Comparison of ENCODE assay signal across 1 cellular context in genomic region chr5:10353241-10354047, GRCh38.
TF ChIP-seq lines count a peak whose summit lies in the region.

Gene MARCHF6, plus strand, starts transcription at chr5:10353695. Its CDS starts 204 bp downstream, at chr5:10353899.

TF ChIP-seq in K562, 482 proteins besides CTCF, POLR2A, EP300 and RAD21 (continued from another document and continues in another):
- TF ChIP-seq MCM2 (IDR thresholded peaks at IDR 0.05; ENCODE audit: low read depth) (no peak), RCOR1 (IDR thresholded peaks at IDR 0.05; ENCODE audit: borderline replicate concordance in 1 of 2, low read depth in 2 of 2, low read length in 2 of 2) (no peak; a peak in 1 of 4 replicates), PHTF2 (CRISPR knock-in tag; IDR thresholded peaks at IDR 0.05) (no peak), POLR2H (tag; IDR thresholded peaks at IDR 0.05; ENCODE audit: low read depth) (peak; percentile 85), FOXP1 (CRISPR knock-in tag; IDR thresholded peaks at IDR 0.05) (peak; percentile 53; the same call in 1 of the 2 replicates), ZBED1 (IDR thresholded peaks at IDR 0.05) (peak; percentile 82; the same call in 1 of the 2 replicates), CEBPZ (IDR thresholded peaks at IDR 0.05; ENCODE audit: borderline replicate concordance, low read depth, low read length) (no peak), POLR2AphosphoS2 (IDR thresholded peaks at IDR 0.05; ENCODE audit: low read length) (peak; percentile 55; the same call in 1 of the 2 replicates), TFAP4 (CRISPR knock-in tag; IDR thresholded peaks at IDR 0.05; ENCODE audit: borderline replicate concordance) (peak; percentile 89), ZNF444 (CRISPR knock-in tag; IDR thresholded peaks at IDR 0.05) (no peak), ILF3 (IDR thresholded peaks at IDR 0.05; ENCODE audit: borderline replicate concordance) (no peak), PBX2 (CRISPR knock-in tag; IDR thresholded peaks at IDR 0.05; ENCODE audit: low read depth) (no peak), PBX2 (tag; conservative IDR thresholded peaks at IDR 0.05; ENCODE audit: low read depth) (no peak), LCOR (CRISPR knock-in tag; IDR thresholded peaks at IDR 0.05) (peak; percentile 71; the same call in 1 of the 2 replicates), ZNF57 (CRISPR knock-in tag; IDR thresholded peaks at IDR 0.05) (no peak), ZNF324 (CRISPR knock-in tag; IDR thresholded peaks at IDR 0.05) (no peak), RBM17 (IDR thresholded peaks at IDR 0.05; ENCODE audit: borderline replicate concordance, low read depth, low read length) (no peak), USF2 (CRISPR knock-in tag; IDR thresholded peaks at IDR 0.05) (no peak), ARNT (IDR thresholded peaks at IDR 0.05) (no peak), ZNF766 (CRISPR knock-in tag; conservative IDR thresholded peaks at IDR 0.05) (no peak; the same call in 1 of the 2 replicates), C11orf30 (IDR thresholded peaks at IDR 0.05; ENCODE audit: low read depth) (peak; percentile 36; the same call in 1 of the 2 replicates), CREBBP (IDR thresholded peaks at IDR 0.05; ENCODE audit: low read depth, low read length) (no peak), ZNF561 (CRISPR knock-in tag; conservative IDR thresholded peaks at IDR 0.05) (no peak), KDM1A (IDR thresholded peaks at IDR 0.05) (peak in 1 of 2 experiments; percentile 30; a peak in 1 of 4 replicates), CBFA2T3 (IDR thresholded peaks at IDR 0.05) (peak; percentile 43), BMI1 (IDR thresholded peaks at IDR 0.05; ENCODE audit: low read length) (no peak), VEZF1 (CRISPR knock-in tag; IDR thresholded peaks at IDR 0.05) (peak; percentile 93), KAT7 (CRISPR knock-in tag; IDR thresholded peaks at IDR 0.05; ENCODE audit: borderline replicate concordance) (peak; percentile 90; the same call in 1 of the 2 replicates), MECOM (CRISPR knock-in tag; IDR thresholded peaks at IDR 0.05) (no peak), CBFA2T2 (conservative IDR thresholded peaks at IDR 0.05) (no peak), NRF1 (conservative IDR thresholded peaks at IDR 0.05 in 1 of 2, IDR thresholded peaks at IDR 0.05 in 1 of 2) (peak; percentile 85 to 87), ZBTB26 (CRISPR knock-in tag; IDR thresholded peaks at IDR 0.05) (no peak), SAP30 (IDR thresholded peaks at IDR 0.05; ENCODE audit: borderline replicate concordance, insufficient read depth, low read depth, low read length, poor library complexity, severe bottlenecking) (peak; percentile 78), KDM5B (IDR thresholded peaks at IDR 0.05; ENCODE audit: insufficient replicate concordance, low read depth, low read length) (peak; percentile 89), NFE2 (IDR thresholded peaks at IDR 0.05; ENCODE audit: low read depth) (0 out of 2 replicates have a peak, but pooled peaks have one; percentile 13), TAF9B (IDR thresholded peaks at IDR 0.05; ENCODE audit: partially characterized antibody) (peak; percentile 91), DMBX1 (CRISPR knock-in tag; IDR thresholded peaks at IDR 0.05; ENCODE audit: borderline replicate concordance) (0 out of 2 replicates have a peak, but pooled peaks have one; percentile 43), KDM4B (IDR thresholded peaks at IDR 0.05; ENCODE audit: borderline replicate concordance in 2 of 2, low read depth in 1 of 2) (0 out of 4 replicates have a peak, but pooled peaks of 1 of the 2 experiments have one; percentile 76), HDAC3 (IDR thresholded peaks at IDR 0.05; ENCODE audit: borderline replicate concordance, partially characterized antibody) (peak; percentile 28), GABPB1 (CRISPR knock-in tag; IDR thresholded peaks at IDR 0.05) (peak; percentile 95), ZNF778 (CRISPR knock-in tag; IDR thresholded peaks at IDR 0.05) (no peak), BHLHE40 (IDR thresholded peaks at IDR 0.05; ENCODE audit: low read length) (peak; percentile 73), ZNF239 (CRISPR knock-in tag; IDR thresholded peaks at IDR 0.05) (no peak), ASH1L (IDR thresholded peaks at IDR 0.05; ENCODE audit: borderline replicate concordance, low read depth, partially characterized antibody) (no peak), NFRKB (IDR thresholded peaks at IDR 0.05; ENCODE audit: low read depth) (peak; percentile 82), POLR2AphosphoS5 (IDR thresholded peaks at IDR 0.05; ENCODE audit: control insufficient read depth, insufficient read depth, low read depth, low read length) (peak; percentile 94), KAT2B (IDR thresholded peaks at IDR 0.05; ENCODE audit: low read depth, low read length) (no peak), MITF (IDR thresholded peaks at IDR 0.05) (peak; percentile 7; the same call in 1 of the 2 replicates), FOXO4 (CRISPR knock-in tag; IDR thresholded peaks at IDR 0.05) (0 out of 2 replicates have a peak, but pooled peaks have one; percentile 60), MXI1 (IDR thresholded peaks at IDR 0.05; ENCODE audit: low read depth, low read length) (peak; percentile 63; the same call in 1 of the 2 replicates), ATF3 (IDR thresholded peaks at IDR 0.05) (no peak), ATF3 (CRISPR knock-in tag; conservative IDR thresholded peaks at IDR 0.05) (no peak; the same call in 1 of the 2 replicates), POLR3A (IDR thresholded peaks at IDR 0.05; ENCODE audit: borderline replicate concordance, extremely low read depth, insufficient read depth, insufficient read length) (no peak), HNRNPK (IDR thresholded peaks at IDR 0.05; ENCODE audit: low read depth, low read length, poor library complexity, severe bottlenecking) (peak; percentile 96)
